8 cellular contexts compared by ENCODE assay signal in genomic region chr14:103527408-103528157, GRCh38. TPM values are rescaled to one million over a fixed set of nuclear protein-coding genes. Genes with fewer than 3 reads are reported as not detected.
DNase-seq lines count a peak whose midpoint lies in the region; ATAC-seq and TF ChIP-seq lines count a peak whose summit lies in the region.

No MANE protein-coding gene starts in this region.

- H3K27me3 ChIP-seq in lower lobe of right lung (ENCODE audit: low read depth) = no peaks in the 10 kb centered on the region
- no peaks in the 10 kb centered on the region for H3K27me3 ChIP-seq in vagina

- DNase-seq in AG08395 (ENCODE audit: low spot score) = peak; percentile 62
- peak; percentile 18 for DNase-seq in activated naive CD4-positive, alpha-beta T cell treated with anti-CD3 and anti-CD28 coated beads, Interleukin-2, amount 50 U/mL, for 16 hours
- DNase-seq in lower lobe of right lung = no peak
- no peak for DNase-seq in vagina (ENCODE audit: extremely low spot score in 2 of 2)
- no peak for DNase-seq in NCI-H1417 treated with DMSO at 0.1 percent for 48 hours (lab: John Stamatoyannopoulos, UW)

- ATAC-seq in GM18858 (IDR thresholded peaks at IDR 0.05; ENCODE audit: unreplicated experiment) (peak; percentile 41), HG03159 (IDR thresholded peaks at IDR 0.05; ENCODE audit: unreplicated experiment) (peak; percentile 60), lower lobe of right lung (peak; percentile 0 to 1), GM19324 (IDR thresholded peaks at IDR 0.05; ENCODE audit: low FRiP score, unreplicated experiment) (no peak)

- no peaks in the 10 kb centered on the region for H3K9me3 ChIP-seq in lower lobe of right lung
- H3K9me3 ChIP-seq in vagina = no peaks in the 10 kb centered on the region

- TF ChIP-seq POLR2A in vagina (IDR thresholded peaks at IDR 0.05) = no peak

- H3K27ac ChIP-seq in lower lobe of right lung = peak overlapping the region; percentile 92
- H3K27ac ChIP-seq in vagina = peak overlapping the region; percentile 90

- H3K36me3 ChIP-seq in lower lobe of right lung = no peaks in the 10 kb centered on the region
- H3K36me3 ChIP-seq in vagina = no peaks in the 10 kb centered on the region

- no peak for TF ChIP-seq CTCF in lower lobe of right lung (IDR thresholded peaks at IDR 0.05)
- no peak for TF ChIP-seq CTCF in vagina (IDR thresholded peaks at IDR 0.05)

- H3K4me1 ChIP-seq in lower lobe of right lung (peaks cover 64% of the 10 kb centered on the region), vagina (peaks cover 71% of the 10 kb centered on the region)

- H3K4me3 ChIP-seq in lower lobe of right lung (peak overlapping the region; percentile 98), vagina (peak overlapping the region in 1 of 2 donors; percentile 67)

- intact Hi-C loops in lower lobe of right lung (cut with DNase I) = no loop called here
- intact Hi-C loops in vagina (cut with DNase I) = no loop called here

RNA-seq across cellular contexts. Expression of gene TRMT61A, which starts 1.4 kb away (rescaled TPM):
- total RNA-seq in lower lobe of right lung (11.0 TPM), vagina (17.7 TPM)

RNA-seq across cellular contexts. Expression of gene CKB, which starts 5.0 kb away (rescaled TPM):
- 115 TPM for total RNA-seq in lower lobe of right lung
- total RNA-seq in vagina = 179 TPM

RNA-seq across cellular contexts. Expression of gene BAG5, which starts 34.9 kb away (rescaled TPM):
- total RNA-seq in lower lobe of right lung (29.8 TPM), vagina (21.6 TPM)

RNA-seq across cellular contexts. Expression of gene COA8, which starts 35.2 kb away (rescaled TPM):
- 33.0 TPM for total RNA-seq in lower lobe of right lung
- total RNA-seq in vagina = 17.2 TPM

Comparison
In these comparisons a context has a peak if more than half of its experiments do, and no peak if none do; other contexts are left out.
1. DNase-seq: peak in AG08395 (single experiment) and activated naive CD4-positive, alpha-beta T cell treated with anti-CD3 and anti-CD28 coated beads, Interleukin-2, amount 50 U/mL, for 16 hours (single experiment); none in lower lobe of right lung (single experiment), vagina (0 of 2) and NCI-H1417 treated with DMSO at 0.1 percent for 48 hours (single experiment).